In the genomic region with DNA sequence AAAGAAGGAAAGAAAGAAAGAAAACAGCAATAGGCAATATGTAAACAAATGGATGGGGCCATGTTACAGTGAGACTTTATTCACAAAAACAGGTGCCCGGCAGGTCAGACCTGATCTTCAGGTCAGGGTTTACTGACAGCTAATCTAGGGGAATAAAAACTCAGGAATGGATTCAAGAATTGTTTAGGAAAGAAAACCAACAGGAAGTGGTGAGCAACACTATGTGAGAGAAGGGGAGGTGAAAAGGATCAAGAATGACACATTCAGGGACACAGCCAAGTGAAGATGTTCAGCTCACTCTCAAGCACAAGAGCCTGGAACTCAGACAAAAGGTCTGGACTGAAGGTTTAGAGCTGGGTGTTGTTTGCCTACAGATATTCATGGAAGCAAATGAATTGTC, we compare ENCODE assay signal across 22 cellular contexts.
DNase-seq lines count a peak whose midpoint lies in the region; ATAC-seq and TF ChIP-seq lines count a peak whose summit lies in the region.
"Had no signal": no experiment of that assay in that cellular context is flagged by ENCODE, and none has a peak within 500 bp of the region (broad histone marks: within the 10 kb centered on the region; RNA-seq: fewer than 3 reads in every experiment).

No MANE protein-coding gene starts in this region.

- peaks cover 13% of the 10 kb centered on the region for H3K4me1 Mint-ChIP-seq in MCF 10A (ENCODE audit: insufficient read depth, unreplicated experiment)
- H3K4me1 Mint-ChIP-seq in activated CD4-positive, alpha-beta T cell treated with anti-CD3 and anti-CD28 coated beads for 36 hours, result no peaks in the 10 kb centered on the region
- H3K4me1 Mint-ChIP-seq: activated CD8-positive, alpha-beta memory T cell treated with anti-CD3 and anti-CD28 coated beads, Interleukin-2, amount 10 ng/mL, durations not matched to agents 7 days and 5 days had no signal

- H3K36me3 Mint-ChIP-seq in MCF 10A (ENCODE audit: insufficient read depth, unreplicated experiment), result no peaks in the 10 kb centered on the region
- H3K36me3 Mint-ChIP-seq in activated CD4-positive, alpha-beta T cell treated with anti-CD3 and anti-CD28 coated beads for 36 hours (ENCODE audit: low read depth), result no peaks in the 10 kb centered on the region
- H3K36me3 Mint-ChIP-seq: activated CD8-positive, alpha-beta memory T cell treated with anti-CD3 and anti-CD28 coated beads, Interleukin-2, amount 10 ng/mL, durations not matched to agents 7 days and 5 days; brain; CD8-positive, alpha-beta T cell had no signal

- CTCF ChIA-PET in MCF 10A (lab: Yijun Ruan, JAX), result interaction anchor here (0.6 kb wide), 1 partner anchor 585 kb away, joined by 3 read pairs; no protein-coding TSS in a partner anchor
- CTCF ChIA-PET in activated CD4-positive, alpha-beta T cell treated with anti-CD3 and anti-CD28 coated beads for 36 hours (lab: Charles Lee), result no interaction called here

- TF ChIP-seq CTCF in MCF 10A (IDR thresholded peaks at IDR 0.05; ENCODE audit: unreplicated experiment) (no peak), breast epithelium (IDR thresholded peaks at IDR 0.05) (no peak), foreskin fibroblast (IDR thresholded peaks at IDR 0.05; ENCODE audit: low read depth, low read length) (no peak), Peyer's patch (IDR thresholded peaks at IDR 0.05) (no peak)

- peaks cover 7% of the 10 kb centered on the region for H3K9me3 Mint-ChIP-seq in MCF 10A (ENCODE audit: unreplicated experiment)
- no peaks in the 10 kb centered on the region for H3K9me3 Mint-ChIP-seq in activated CD4-positive, alpha-beta T cell treated with anti-CD3 and anti-CD28 coated beads for 36 hours (ENCODE audit: low read depth)

- H3K27me3 ChIP-seq in breast epithelium (no peaks in the 10 kb centered on the region), adipocyte (replicated peaks; ENCODE audit: control insufficient read depth, insufficient read depth, low read length) (peaks cover 5% of the 10 kb centered on the region), Peyer's patch (no peaks in the 10 kb centered on the region)
- H3K27me3 ChIP-seq: spleen had no signal

- H3K4me3 Mint-ChIP-seq in MCF 10A (ENCODE audit: unreplicated experiment), result no peak overlapping the region
- no peak overlapping the region for H3K4me3 Mint-ChIP-seq in activated CD4-positive, alpha-beta T cell treated with anti-CD3 and anti-CD28 coated beads for 36 hours
- H3K4me3 Mint-ChIP-seq: activated CD8-positive, alpha-beta memory T cell treated with anti-CD3 and anti-CD28 coated beads, Interleukin-2, amount 10 ng/mL, durations not matched to agents 7 days and 5 days; brain; CD8-positive, alpha-beta T cell; effector memory CD8-positive, alpha-beta T cell; stimulated activated naive CD8-positive, alpha-beta T cell treated with anti-CD3 and anti-CD28 coated beads, Interleukin-15, Interleukin-2, amounts not matched to agents 100 ng/mL and 50 ng/mL, for 24 hours had no signal

- H3K4me3 ChIP-seq in breast epithelium (no peak overlapping the region), adipocyte (ENCODE audit: low read length) (no peak overlapping the region), foreskin fibroblast (ENCODE audit: low read depth in 1 of 2, low read length in 2 of 2) (no peak overlapping the region), Peyer's patch (no peak overlapping the region)
- H3K4me3 ChIP-seq: heart right ventricle, spleen had no signal

- H3K27me3 Mint-ChIP-seq in MCF 10A (ENCODE audit: insufficient read depth, unreplicated experiment), result no peaks in the 10 kb centered on the region
- H3K27me3 Mint-ChIP-seq in activated CD4-positive, alpha-beta T cell treated with anti-CD3 and anti-CD28 coated beads for 36 hours, result peaks cover 5% of the 10 kb centered on the region
- H3K27me3 Mint-ChIP-seq: activated CD8-positive, alpha-beta memory T cell treated with anti-CD3 and anti-CD28 coated beads, Interleukin-2, amount 10 ng/mL, durations not matched to agents 7 days and 5 days; brain; effector memory CD8-positive, alpha-beta T cell had no signal

- DNase-seq in MCF 10A (ENCODE audit: unreplicated experiment) (peak; percentile 36), breast epithelium (ENCODE audit: low spot score in 2 of 2) (no peak), adipocyte (ENCODE audit: low read depth) (peak; percentile 18), foreskin fibroblast (peak; percentile 65 to 74), Peyer's patch (no peak), NCI-H187 treated with DMSO at 0.1 percent for 48 hours (lab: John Stamatoyannopoulos, UW) (no peak)
- no peak for DNase-seq in activated CD4-positive, alpha-beta T cell treated with anti-CD3 and anti-CD28 coated beads for 36 hours
- DNase-seq: activated CD8-positive, alpha-beta memory T cell treated with anti-CD3 and anti-CD28 coated beads, Interleukin-2, amount 10 ng/mL, durations not matched to agents 7 days and 5 days; activated naive CD4-positive, alpha-beta T cell; CD8-positive, alpha-beta T cell; effector memory CD8-positive, alpha-beta T cell; heart right ventricle; Kasumi-1; left cardiac atrium; NCI-H2029; NCI-H524 treated with DMSO at 0.1 percent for 48 hours; spleen had no signal

- peaks cover 5% of the 10 kb centered on the region for H3K36me3 ChIP-seq in breast epithelium
- H3K36me3 ChIP-seq in adipocyte (ENCODE audit: control insufficient read depth, insufficient read depth, low read length, severe bottlenecking), result no peaks in the 10 kb centered on the region
- H3K36me3 ChIP-seq in Peyer's patch, result no peaks in the 10 kb centered on the region
- H3K36me3 ChIP-seq: heart right ventricle, spleen had no signal

- no TSS peak for BruUV-seq in MCF 10A (replicated peaks; lab: Mats Ljungman, UMichigan)

- TF ChIP-seq POLR2A in breast epithelium (IDR thresholded peaks at IDR 0.05) (no peak), Peyer's patch (IDR thresholded peaks at IDR 0.05) (no peak)

- H3K27ac Mint-ChIP-seq in MCF 10A (ENCODE audit: low read depth, unreplicated experiment), result no peak overlapping the region
- no peak overlapping the region for H3K27ac Mint-ChIP-seq in activated CD4-positive, alpha-beta T cell treated with anti-CD3 and anti-CD28 coated beads for 36 hours
- H3K27ac Mint-ChIP-seq: activated CD8-positive, alpha-beta memory T cell treated with anti-CD3 and anti-CD28 coated beads, Interleukin-2, amount 10 ng/mL, durations not matched to agents 7 days and 5 days; brain; CD8-positive, alpha-beta T cell; effector memory CD8-positive, alpha-beta T cell had no signal

- H3K27ac ChIP-seq in breast epithelium (no peak overlapping the region), Peyer's patch (no peak overlapping the region)
- H3K27ac ChIP-seq: 22Rv1, heart right ventricle, parathyroid adenoma, spleen had no signal

- intact Hi-C loops in MCF 10A (cut with micrococcal nuclease), result no loop called here
- intact Hi-C loops in breast epithelium (cut with DNase I; ENCODE audit: low total_unique reads), result no loop called here
- intact Hi-C loops in activated CD4-positive, alpha-beta T cell treated with anti-CD3 and anti-CD28 coated beads for 36 hours (cut with DNase I, micrococcal nuclease), result no loop called here

- no peaks in the 10 kb centered on the region for H3K9me3 ChIP-seq in breast epithelium
- H3K9me3 ChIP-seq in adipocyte (ENCODE audit: control insufficient read depth, low read length), result no peaks in the 10 kb centered on the region
- no peaks in the 10 kb centered on the region for H3K9me3 ChIP-seq in Peyer's patch
- H3K9me3 ChIP-seq: heart right ventricle, spleen had no signal

- ATAC-seq in HG03442 (IDR thresholded peaks at IDR 0.05; ENCODE audit: unreplicated experiment), result no peak
- no peak for ATAC-seq in activated CD4-positive, alpha-beta T cell treated with anti-CD3 and anti-CD28 coated beads for 36 hours
- ATAC-seq: activated CD8-positive, alpha-beta memory T cell treated with anti-CD3 and anti-CD28 coated beads, Interleukin-2, amount 10 ng/mL, durations not matched to agents 7 days and 5 days; CD8-positive, alpha-beta T cell; effector memory CD8-positive, alpha-beta T cell; heart right ventricle; left cardiac atrium had no signal

- H3K4me1 ChIP-seq in breast epithelium, result no peaks in the 10 kb centered on the region
- no peaks in the 10 kb centered on the region for H3K4me1 ChIP-seq in adipocyte (ENCODE audit: control insufficient read depth, insufficient read depth, low read length)
- H3K4me1 ChIP-seq in Peyer's patch, result no peaks in the 10 kb centered on the region
- H3K4me1 ChIP-seq: heart right ventricle, parathyroid adenoma, spleen had no signal

- POLR2A ChIA-PET in MCF 10A (lab: Yijun Ruan, JAX), result interaction anchor here (1.5 kb wide), 1 partner anchor 11 kb away, joined by 4 read pairs; no protein-coding TSS in a partner anchor
- POLR2A ChIA-PET in activated CD4-positive, alpha-beta T cell treated with anti-CD3 and anti-CD28 coated beads for 36 hours (lab: Charles Lee), result no interaction called here

- no peak overlapping the region for H3K9ac ChIP-seq in adipocyte (ENCODE audit: low read length)
- H3K9ac ChIP-seq: parathyroid adenoma had no signal

Comparison
In these comparisons a context has a peak if more than half of its experiments do, and no peak if none do; other contexts are left out.
1. DNase-seq: peak in MCF 10A (single experiment), adipocyte (single experiment) and foreskin fibroblast (2 of 2); none in breast epithelium (0 of 2), Peyer's patch (0 of 3), activated CD4-positive, alpha-beta T cell treated with anti-CD3 and anti-CD28 coated beads for 36 hours (single experiment) and NCI-H187 treated with DMSO at 0.1 percent for 48 hours (single experiment).